In genomic region chr11:518463-519202, GRCh38 we compare ENCODE assay signal across 1 cellular context.
TF ChIP-seq lines count a peak whose summit lies in the region.

No MANE protein-coding gene starts in this region.

TF ChIP-seq in HepG2, 621 proteins besides CTCF, POLR2A, EP300 and RAD21 (continued from another document):
- peak; percentile 51; the same call in 1 of the 2 replicates for TF ChIP-seq ARID5B (CRISPR knock-in tag; IDR thresholded peaks at IDR 0.05)
- no peak for TF ChIP-seq ELF4 (CRISPR knock-in tag; IDR thresholded peaks at IDR 0.05; ENCODE audit: borderline replicate concordance)
- no peak for TF ChIP-seq ASH2L (IDR thresholded peaks at IDR 0.05; ENCODE audit: insufficient read length, low read depth, low read length)
- no peak for TF ChIP-seq PRDM15 (CRISPR knock-in tag; IDR thresholded peaks at IDR 0.05)
- no peak for TF ChIP-seq TERF1 (CRISPR knock-in tag; IDR thresholded peaks at IDR 0.05)
- peak; percentile 57; the same call in 1 of the 2 replicates for TF ChIP-seq NFKB2 (CRISPR knock-in tag; IDR thresholded peaks at IDR 0.05; ENCODE audit: borderline replicate concordance)
- TF ChIP-seq MIXL1 (CRISPR knock-in tag; IDR thresholded peaks at IDR 0.05): no peak
- TF ChIP-seq IRF1 (CRISPR knock-in tag; IDR thresholded peaks at IDR 0.05; ENCODE audit: low read depth): no peak
- no peak for TF ChIP-seq ZMYM3 (CRISPR knock-in tag; IDR thresholded peaks at IDR 0.05)
- TF ChIP-seq PAWR (CRISPR knock-in tag; IDR thresholded peaks at IDR 0.05; ENCODE audit: borderline replicate concordance): no peak
- TF ChIP-seq DDIT3 (CRISPR knock-in tag; IDR thresholded peaks at IDR 0.05): 0 out of 2 replicates have a peak, but pooled peaks have one; percentile 49
- 0 out of 2 replicates have a peak, but pooled peaks have one; percentile 14 for TF ChIP-seq E2F5 (CRISPR knock-in tag; conservative IDR thresholded peaks at IDR 0.05)
- peak; percentile 69; the same call in 1 of the 2 replicates for TF ChIP-seq HOXA3 (CRISPR knock-in tag; IDR thresholded peaks at IDR 0.05)
- 0 out of 2 replicates have a peak, but pooled peaks have one; percentile 24 for TF ChIP-seq HIC2 (CRISPR knock-in tag; IDR thresholded peaks at IDR 0.05; ENCODE audit: low read depth)
